ENCODE assay signal across 8 cellular contexts in genomic region chr20:44908987-44909871, GRCh38. TPM values are rescaled to one million over a fixed set of nuclear protein-coding genes. Genes with fewer than 3 reads are reported as not detected.
DNase-seq lines count a peak whose midpoint lies in the region; ATAC-seq and TF ChIP-seq lines count a peak whose summit lies in the region.

No MANE protein-coding gene starts in this region.

- H3K9ac ChIP-seq in mesenchymal stem cell (ENCODE audit: low read length): peak overlapping the region; percentile 86

- no peak overlapping the region for H4K91ac ChIP-seq in mesenchymal stem cell (ENCODE audit: low read length)

- no peak overlapping the region for H2BK15ac ChIP-seq in mesenchymal stem cell (ENCODE audit: low read depth, poor library complexity, severe bottlenecking)

- no peak overlapping the region for H4K8ac ChIP-seq in mesenchymal stem cell (ENCODE audit: low read length)

- no peak for TF ChIP-seq CTCF in left ventricle myocardium inferior (IDR thresholded peaks at IDR 0.05; ENCODE audit: borderline replicate concordance)

- H2AFZ ChIP-seq in mesenchymal stem cell (ENCODE audit: low read depth, low read length): no peak overlapping the region

- no peak overlapping the region for H2BK5ac ChIP-seq in mesenchymal stem cell (ENCODE audit: low read depth, low read length, poor library complexity, severe bottlenecking)

- H2BK120ac ChIP-seq in mesenchymal stem cell (ENCODE audit: low read depth, low read length): no peak overlapping the region

- H3K4me1 ChIP-seq in left ventricle myocardium inferior (peaks cover 13% of the 10 kb centered on the region), mesenchymal stem cell (ENCODE audit: control insufficient read depth, insufficient read depth, low read depth, low read length) (peaks cover 9% of the 10 kb centered on the region)

- H3K36me3 ChIP-seq in left ventricle myocardium inferior: peaks cover 38% of the 10 kb centered on the region
- peaks cover 20 to 66% of the 10 kb centered on the region in 2 experiments for H3K36me3 ChIP-seq in mesenchymal stem cell (ENCODE audit: control insufficient read depth in 1 of 2, insufficient read depth in 2 of 2, low read depth in 1 of 2, low read length in 2 of 2)

- H3K4me2 ChIP-seq in mesenchymal stem cell (ENCODE audit: low read length, poor library complexity, severe bottlenecking): peak overlapping the region; percentile 74

- DNase-seq in left ventricle myocardium inferior: no peak
- DNase-seq in Right ventricle myocardium inferior (ENCODE audit: missing footprints): no peak
- DNase-seq in astrocyte of the hippocampus (ENCODE audit: low read depth, low spot score): peak; percentile 5
- DNase-seq in mesenchymal stem cell: peak; percentile 18
- no peak for DNase-seq in A172 (ENCODE audit: low spot score)
- DNase-seq in stimulated activated CD4-positive, alpha-beta T cell treated with anti-CD3 and anti-CD28 coated beads, Interleukin-2, amount 100 ng/mL, for 48 hours: no peak
- DNase-seq in NCI-H510A (lab: John Stamatoyannopoulos, UW): no peak

- no peak overlapping the region for H3K14ac ChIP-seq in mesenchymal stem cell (ENCODE audit: low read length in 2 of 2)

- H3K79me1 ChIP-seq in mesenchymal stem cell (replicated peaks; ENCODE audit: low read length, poor library complexity, severe bottlenecking): peaks cover 22% of the 10 kb centered on the region

- H3K27ac ChIP-seq in left ventricle myocardium inferior (replicated peaks): no peak overlapping the region
- no peak overlapping the region for H3K27ac ChIP-seq in mesenchymal stem cell (ENCODE audit: low read length, poor library complexity, severe bottlenecking)

- ATAC-seq in Right ventricle myocardium inferior (no peak), GM19397 (IDR thresholded peaks at IDR 0.05; ENCODE audit: unreplicated experiment) (no peak)

- H3K4me3 ChIP-seq in left ventricle myocardium inferior (peak overlapping the region; percentile 79), mesenchymal stem cell (ENCODE audit: insufficient read depth in 1 of 2, low read depth in 1 of 2, low read length in 2 of 2) (peak overlapping the region; percentile 64 to 88)

- H3K23ac ChIP-seq in mesenchymal stem cell (ENCODE audit: low read length in 2 of 2): no peak overlapping the region

- intact Hi-C loops in left ventricle myocardium inferior (cut with micrococcal nuclease): no loop called here
- intact Hi-C loops in Right ventricle myocardium inferior (cut with DNase I): no loop called here

- H3K18ac ChIP-seq in mesenchymal stem cell (ENCODE audit: low read depth in 1 of 2, low read length in 2 of 2): no peak overlapping the region

- no peak overlapping the region for H3K4ac ChIP-seq in mesenchymal stem cell (ENCODE audit: low read depth in 1 of 2, low read length in 2 of 2)

- WGBS in mesenchymal stem cell: 30% methylated on average over 14 of the region's 14 CpGs

- H2BK12ac ChIP-seq in mesenchymal stem cell (ENCODE audit: low read length in 2 of 2): no peak overlapping the region

- no peaks in the 10 kb centered on the region for H3K9me3 ChIP-seq in left ventricle myocardium inferior (replicated peaks)
- no peaks in the 10 kb centered on the region for H3K9me3 ChIP-seq in mesenchymal stem cell (ENCODE audit: control insufficient read depth, low read length)

- H3K27me3 ChIP-seq in left ventricle myocardium inferior (ENCODE audit: low read depth) (no peaks in the 10 kb centered on the region), mesenchymal stem cell (ENCODE audit: control insufficient read depth in 1 of 2, insufficient read depth in 1 of 2, low read length in 2 of 2) (no peaks in the 10 kb centered on the region)

- no peak overlapping the region for H2AK5ac ChIP-seq in mesenchymal stem cell (ENCODE audit: low read length, severe bottlenecking)

RNA-seq across cellular contexts. Expression of gene PABPC1L, which starts 0.6 kb away (rescaled TPM):
- 2.4 TPM for total RNA-seq in left ventricle myocardium inferior
- 2.3 TPM for total RNA-seq in Right ventricle myocardium inferior
- 16.4 TPM for polyA plus RNA-seq in mesenchymal stem cell (2013, experiment 1 of 2)
- polyA plus RNA-seq in mesenchymal stem cell (2013, experiment 2 of 2): 13.8 TPM
- total RNA-seq in A172 (2014; rRNA removed; shearing (Covaris generic)): 6.0 and 9.1 TPM in 2 replicates

RNA-seq across cellular contexts. Expression of gene YWHAB, which starts 23.7 kb away (rescaled TPM):
- 106 TPM for total RNA-seq in left ventricle myocardium inferior
- total RNA-seq in Right ventricle myocardium inferior: 110 TPM
- polyA plus RNA-seq in mesenchymal stem cell (2013, experiment 1 of 2): 244 TPM
- 253 TPM for polyA plus RNA-seq in mesenchymal stem cell (2013, experiment 2 of 2)
- 101 and 108 TPM in 2 replicates for total RNA-seq in A172 (2014; rRNA removed; shearing (Covaris generic))

RNA-seq across cellular contexts. Expression of gene TOMM34, which starts 51.0 kb away (rescaled TPM):
- 11.4 TPM for total RNA-seq in left ventricle myocardium inferior
- 10.3 TPM for total RNA-seq in Right ventricle myocardium inferior
- polyA plus RNA-seq in mesenchymal stem cell (2013, experiment 1 of 2): 17.0 TPM
- 17.5 TPM for polyA plus RNA-seq in mesenchymal stem cell (2013, experiment 2 of 2)
- 105 and 107 TPM in 2 replicates for total RNA-seq in A172 (2014; rRNA removed; shearing (Covaris generic))

RNA-seq across cellular contexts. Expression of gene STK4, which starts 57.1 kb away (rescaled TPM):
- 9.8 TPM for total RNA-seq in left ventricle myocardium inferior
- 10.3 TPM for total RNA-seq in Right ventricle myocardium inferior
- 13.0 TPM for polyA plus RNA-seq in mesenchymal stem cell (2013, experiment 1 of 2)
- 12.5 TPM for polyA plus RNA-seq in mesenchymal stem cell (2013, experiment 2 of 2)
- total RNA-seq in A172 (2014; rRNA removed; shearing (Covaris generic)): 17.7 and 21.3 TPM in 2 replicates

Comparison
In these comparisons a context has a peak if more than half of its experiments do, and no peak if none do; other contexts are left out.
1. DNase-seq: peak in astrocyte of the hippocampus (single experiment) and mesenchymal stem cell (single experiment); none in left ventricle myocardium inferior (single experiment), Right ventricle myocardium inferior (single experiment), A172 (single experiment), stimulated activated CD4-positive, alpha-beta T cell treated with anti-CD3 and anti-CD28 coated beads, Interleukin-2, amount 100 ng/mL, for 48 hours (0 of 2) and NCI-H510A (single experiment).